ENCODE assay signal across 8 cellular contexts in the genomic region with DNA sequence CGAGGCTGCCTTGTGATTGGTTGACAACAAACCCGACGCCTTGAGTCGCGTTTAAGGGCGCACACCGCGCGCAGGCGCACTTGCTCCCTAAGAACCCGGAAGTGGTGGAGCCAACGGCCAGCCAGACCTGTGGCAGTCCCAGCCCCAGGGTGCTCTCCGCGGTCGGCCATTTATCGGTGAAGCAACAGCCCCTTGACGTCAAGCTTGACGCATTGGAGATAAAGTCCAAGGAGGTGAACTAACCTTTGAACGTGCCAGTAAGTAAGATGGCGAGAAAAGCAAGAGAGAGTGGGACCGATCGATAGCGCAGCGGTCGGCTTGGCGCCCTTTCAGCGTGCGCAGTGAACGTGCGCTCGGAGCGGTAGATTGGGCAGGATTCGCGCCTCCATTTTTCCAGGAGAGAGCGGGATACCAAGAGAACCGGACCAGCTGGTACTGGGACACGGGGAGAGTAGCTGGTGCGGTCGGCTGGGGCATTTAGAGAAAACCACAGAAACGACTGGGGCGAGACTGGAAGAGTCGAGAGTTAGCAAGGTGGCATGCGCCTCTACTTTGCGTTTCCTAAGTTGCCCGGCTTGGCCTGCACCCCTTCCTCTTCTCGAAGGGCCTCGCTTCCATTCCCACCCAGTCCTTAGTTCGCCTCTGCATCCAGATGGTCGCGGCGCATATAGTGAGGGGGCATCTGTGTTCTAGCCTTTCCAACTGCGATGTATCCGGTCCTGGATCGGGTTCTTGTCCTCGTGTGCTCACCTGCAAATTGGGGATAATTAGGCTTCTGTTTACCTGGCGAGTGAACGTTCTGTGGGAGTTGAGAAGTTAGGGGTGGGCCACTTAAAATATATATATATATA. TPM values are rescaled to one million over a fixed set of nuclear protein-coding genes. Genes with fewer than 3 reads are reported as not detected.
DNase-seq lines count a peak whose midpoint lies in the region; ATAC-seq and TF ChIP-seq lines count a peak whose summit lies in the region.

A gene (plus strand): TSS at position 364 of the 851 bp plus-strand sequence. CDS start 2,908 bp downstream, outside the sequence.

- peaks cover 13% of the 10 kb centered on the region for H3K36me3 Mint-ChIP-seq in endothelial cell (ENCODE audit: low read depth, unreplicated experiment)
- peaks cover 24% of the 10 kb centered on the region for H3K36me3 Mint-ChIP-seq in mesothelial cell of epicardium

- H3K9ac ChIP-seq in HUES64 (ENCODE audit: low read depth, low read length) = peak within 1 kb of the TSS; percentile 94
- H3K9ac ChIP-seq in OCI-LY1 (ENCODE audit: low read length) = peak within 1 kb of the TSS; percentile 95

- H2AFZ ChIP-seq in OCI-LY1 (ENCODE audit: low read length) = no peak within 1 kb of the TSS

- H3K4me1 ChIP-seq in HUES64 (ENCODE audit: insufficient read depth, low read length) (peaks cover 13% of the 10 kb centered on the region), OCI-LY1 (ENCODE audit: insufficient read depth, low read length, severe bottlenecking) (peaks cover 29% of the 10 kb centered on the region)

- H3K4me3 Mint-ChIP-seq in endothelial cell (ENCODE audit: unreplicated experiment) (no peak within 1 kb of the TSS), mesothelial cell of epicardium (no peak within 1 kb of the TSS)

- WGBS in HUES64 = under 1% methylated on average over 55 of the region's 57 CpGs

- in situ Hi-C loops in Caki2 (cut with HindIII; ENCODE audit: low pct_unique_long_range_greater_than_20kb, low sequenced_read_pairs) = no loop called here

- H3K4me3 ChIP-seq in HUES64 (ENCODE audit: low read length) (peak within 1 kb of the TSS; percentile 88), OCI-LY1 (ENCODE audit: low read depth, low read length, poor library complexity, severe bottlenecking) (peak within 1 kb of the TSS; percentile 94)

- H4K20me1 ChIP-seq in OCI-LY1 (ENCODE audit: insufficient read depth, low read length) = no peaks in the 10 kb centered on the region

- H3K27ac ChIP-seq in HUES64 (ENCODE audit: low read depth, low read length) (peak within 1 kb of the TSS; percentile 91), OCI-LY1 (ENCODE audit: low read depth, low read length, poor library complexity, severe bottlenecking) (peak within 1 kb of the TSS; percentile 88)

- H3K4me2 ChIP-seq in OCI-LY1 (ENCODE audit: low read length) = peak within 1 kb of the TSS; percentile 94

- peaks cover 6% of the 10 kb centered on the region for H3K27me3 Mint-ChIP-seq in endothelial cell (ENCODE audit: unreplicated experiment)
- no peaks in the 10 kb centered on the region for H3K27me3 Mint-ChIP-seq in mesothelial cell of epicardium (ENCODE audit: low read depth)

- H3K36me3 ChIP-seq in HUES64 (ENCODE audit: insufficient read depth, low read length) = peaks cover 68% of the 10 kb centered on the region
- H3K36me3 ChIP-seq in OCI-LY1 (ENCODE audit: insufficient read depth, low read length) = peaks cover 66% of the 10 kb centered on the region

- H3F3A ChIP-seq in OCI-LY1 (ENCODE audit: insufficient read depth, low read length) = no peaks in the 10 kb centered on the region

- peaks cover 51% of the 10 kb centered on the region for H3K79me2 ChIP-seq in OCI-LY1 (ENCODE audit: insufficient read depth, low read length)

- peak within 1 kb of the TSS; percentile 10 for H3K27ac Mint-ChIP-seq in endothelial cell (ENCODE audit: unreplicated experiment)
- H3K27ac Mint-ChIP-seq in mesothelial cell of epicardium = peak within 1 kb of the TSS; percentile 60

- H3K9me3 Mint-ChIP-seq in endothelial cell (ENCODE audit: unreplicated experiment) (no peaks in the 10 kb centered on the region), mesothelial cell of epicardium (no peaks in the 10 kb centered on the region)

- peak; percentile 89 for ATAC-seq in GM21447 (IDR thresholded peaks at IDR 0.05; ENCODE audit: unreplicated experiment)

- H3K9me3 ChIP-seq in HUES64 (ENCODE audit: insufficient read depth, low read depth, low read length) (no peaks in the 10 kb centered on the region), OCI-LY1 (ENCODE audit: low read length) (no peaks in the 10 kb centered on the region)

- DNase-seq in Caki2 (ENCODE audit: low read depth) (peak; percentile 100), endothelial cell (ENCODE audit: low spot score) (peak; percentile 99), mesothelial cell of epicardium (ENCODE audit: low spot score in 2 of 2, unreplicated experiment in 2 of 2) (peak; percentile 95 to 99)
- DNase-seq in activated CD8-positive, alpha-beta memory T cell treated with anti-CD3 and anti-CD28 coated beads, Interleukin-2, amount 50 U/mL, for 4 hours = peak; percentile 99
- DNase-seq in stimulated activated CD8-positive, alpha-beta memory T cell treated with anti-CD3 and anti-CD28 coated beads, Interleukin-2, amount 100 ng/mL, for 1 hour (ENCODE audit: low read depth in 2 of 2) = peak; percentile 98 to 99

- H3K4me1 Mint-ChIP-seq in endothelial cell (ENCODE audit: unreplicated experiment) = peaks cover 12% of the 10 kb centered on the region
- peaks cover 23% of the 10 kb centered on the region for H3K4me1 Mint-ChIP-seq in mesothelial cell of epicardium

- TF ChIP-seq CTCF in OCI-LY1 (IDR thresholded peaks at IDR 0.05; ENCODE audit: low read length) (no peak), endothelial cell (IDR thresholded peaks at IDR 0.05; ENCODE audit: unreplicated experiment) (no peak), mesothelial cell of epicardium (IDR thresholded peaks at IDR 0.05; ENCODE audit: unreplicated experiment) (no peak)

- no peaks in the 10 kb centered on the region for H3K9me2 ChIP-seq in OCI-LY1 (ENCODE audit: low read depth, low read length)

- H3K27me3 ChIP-seq in HUES64 (ENCODE audit: insufficient read depth, low read length) = no peaks in the 10 kb centered on the region
- no peaks in the 10 kb centered on the region for H3K27me3 ChIP-seq in OCI-LY1 (ENCODE audit: insufficient read depth, low read length)

RNA-seq across cellular contexts. Expression of the gene that starts here (rescaled TPM):
- 42.7 and 61.1 TPM in 2 replicates for total RNA-seq in Caki2 (2014; rRNA removed; shearing (Covaris generic); ENCODE audit: low replicate concordance)
- 49.2 TPM for polyA plus RNA-seq in HUES64 (2013, experiment 1 of 2)
- 50.8 TPM for polyA plus RNA-seq in HUES64 (2013, experiment 2 of 2)
- total RNA-seq in endothelial cell (ENCODE audit: unreplicated experiment) (42.0 TPM), mesothelial cell of epicardium (36.8 to 43.5 TPM (median 40.9 TPM) in 3 replicates)

Comparison
In these comparisons a context has a peak if more than half of its experiments do, and no peak if none do; other contexts are left out.
1. Peak in every context shown above with its lines: DNase-seq, ATAC-seq, H3K4me3 ChIP-seq and H3K27ac ChIP-seq.